In genomic region chr1:38815903-38816627, GRCh38 we compare ENCODE assay signal across 9 cellular contexts. TPM values are rescaled to one million over a fixed set of nuclear protein-coding genes. Genes with fewer than 3 reads are reported as not detected.
DNase-seq lines count a peak whose midpoint lies in the region; ATAC-seq, FAIRE-seq and TF ChIP-seq lines count a peak whose summit lies in the region.
"Had no signal": no experiment of that assay in that cellular context is flagged by ENCODE, and none has a peak within 500 bp of the region (broad histone marks: within the 10 kb centered on the region; RNA-seq: fewer than 3 reads in every experiment).

No MANE protein-coding gene starts in this region.

- peaks cover 56 to 69% of the 10 kb centered on the region in 2 donors for H3K27me3 Mint-ChIP-seq in CD4-positive, alpha-beta memory T cell
- peaks cover 99% of the 10 kb centered on the region for H3K27me3 Mint-ChIP-seq in Calu3 (ENCODE audit: unreplicated experiment)

- ATAC-seq in HG03139 (IDR thresholded peaks at IDR 0.05; ENCODE audit: unreplicated experiment), result peak; percentile 67
- ATAC-seq in stimulated activated effector memory CD8-positive, alpha-beta T cell treated with anti-CD3 and anti-CD28 coated beads, Interleukin-12 subunit alpha, Interleukin-12 subunit beta, amount 100 ng/mL, for 72 hours, result peak; percentile 53

- CTCF ChIA-PET in CD4-positive, alpha-beta memory T cell (lab: Charles Lee; ENCODE audit: partially characterized antibody), result no interaction called here
- CTCF ChIA-PET in Calu3 (lab: Charles Lee), result no interaction called here

- no peak overlapping the region for H3K27ac ChIP-seq in CD4-positive, alpha-beta memory T cell (ENCODE audit: low read depth, low read length)
- H3K27ac ChIP-seq: upper lobe of left lung had no signal

- peaks cover 41% of the 10 kb centered on the region for H3K27me3 ChIP-seq in CD4-positive, alpha-beta memory T cell (ENCODE audit: insufficient read depth, low read length)

- no peaks in the 10 kb centered on the region for H3K36me3 Mint-ChIP-seq in CD4-positive, alpha-beta memory T cell
- no peaks in the 10 kb centered on the region for H3K36me3 Mint-ChIP-seq in stimulated activated effector memory CD8-positive, alpha-beta T cell treated with anti-CD3 and anti-CD28 coated beads, Interleukin-12 subunit alpha, Interleukin-12 subunit beta, amount 100 ng/mL, for 72 hours
- H3K36me3 Mint-ChIP-seq in Calu3 (ENCODE audit: insufficient read depth, unreplicated experiment), result no peaks in the 10 kb centered on the region

- no peaks in the 10 kb centered on the region for H3K36me3 ChIP-seq in CD4-positive, alpha-beta memory T cell (ENCODE audit: insufficient read depth, low read length)
- H3K36me3 ChIP-seq: upper lobe of left lung had no signal

- DNase-seq in CD4-positive, alpha-beta memory T cell, result no peak
- DNase-seq in GM19238 (ENCODE audit: insufficient read length, low spot score) (peak; percentile 61), SW480 (ENCODE audit: low spot score) (peak; percentile 7), Calu3 (no peak), occipital lobe (lab: John Stamatoyannopoulos, UW) (no peak), RCC 7860 (ENCODE audit: low spot score) (no peak)
- DNase-seq in stimulated activated effector memory CD8-positive, alpha-beta T cell treated with anti-CD3 and anti-CD28 coated beads, Interleukin-12 subunit alpha, Interleukin-12 subunit beta, amount 100 ng/mL, for 72 hours (ENCODE audit: low spot score in 2 of 2), result no peak

- no peaks in the 10 kb centered on the region for H3K9me3 ChIP-seq in CD4-positive, alpha-beta memory T cell (ENCODE audit: control insufficient read depth in 1 of 2, low read length in 2 of 2)

- intact Hi-C loops in CD4-positive, alpha-beta memory T cell (cut with micrococcal nuclease), result loop anchor here (10.0 kb wide), 1 partner anchor 321 kb away; no protein-coding TSS in a partner anchor
- intact Hi-C loops in Calu3 (cut with micrococcal nuclease; ENCODE audit: unreplicated experiment), result loop anchor here (5.0 kb wide), 1 partner anchor 209 kb away; no protein-coding TSS in a partner anchor

- peaks cover 3 to 23% (median 6%) of the 10 kb centered on the region in 4 donors for H3K4me1 Mint-ChIP-seq in CD4-positive, alpha-beta memory T cell
- H3K4me1 Mint-ChIP-seq in stimulated activated effector memory CD8-positive, alpha-beta T cell treated with anti-CD3 and anti-CD28 coated beads, Interleukin-12 subunit alpha, Interleukin-12 subunit beta, amount 100 ng/mL, for 72 hours, result no peaks in the 10 kb centered on the region
- H3K4me1 Mint-ChIP-seq in Calu3 (ENCODE audit: low read depth, unreplicated experiment), result no peaks in the 10 kb centered on the region

- H3K4me3 ChIP-seq in CD4-positive, alpha-beta memory T cell (ENCODE audit: low read length in 2 of 2), result no peak overlapping the region
- H3K4me3 ChIP-seq: upper lobe of left lung had no signal

- H3K27ac Mint-ChIP-seq in CD4-positive, alpha-beta memory T cell, result no peak overlapping the region
- H3K27ac Mint-ChIP-seq in stimulated activated effector memory CD8-positive, alpha-beta T cell treated with anti-CD3 and anti-CD28 coated beads, Interleukin-12 subunit alpha, Interleukin-12 subunit beta, amount 100 ng/mL, for 72 hours, result no peak overlapping the region
- H3K27ac Mint-ChIP-seq in Calu3 (ENCODE audit: unreplicated experiment), result no peak overlapping the region

- peak overlapping the region in 5 of 8 donors; percentile 20 to 59 (median 33) for H3K4me3 Mint-ChIP-seq in CD4-positive, alpha-beta memory T cell
- no peak overlapping the region for H3K4me3 Mint-ChIP-seq in stimulated activated effector memory CD8-positive, alpha-beta T cell treated with anti-CD3 and anti-CD28 coated beads, Interleukin-12 subunit alpha, Interleukin-12 subunit beta, amount 100 ng/mL, for 72 hours
- H3K4me3 Mint-ChIP-seq in Calu3 (ENCODE audit: low read depth, unreplicated experiment), result no peak overlapping the region

- POLR2A ChIA-PET in CD4-positive, alpha-beta memory T cell (lab: Charles Lee; ENCODE audit: partially characterized antibody), result no interaction called here

- no TSS peak for BruUV-seq in Calu3 (replicated peaks; lab: Mats Ljungman, UMichigan)

- peaks cover 0 to 3% (median 0%) of the 10 kb centered on the region in 8 donors for H3K9me3 Mint-ChIP-seq in CD4-positive, alpha-beta memory T cell
- no peaks in the 10 kb centered on the region for H3K9me3 Mint-ChIP-seq in stimulated activated effector memory CD8-positive, alpha-beta T cell treated with anti-CD3 and anti-CD28 coated beads, Interleukin-12 subunit alpha, Interleukin-12 subunit beta, amount 100 ng/mL, for 72 hours
- H3K9me3 Mint-ChIP-seq in Calu3 (ENCODE audit: low read depth, unreplicated experiment), result no peaks in the 10 kb centered on the region

- FAIRE-seq in RCC 7860 (lab: Jason Lieb, UNC), result no peak

- TF ChIP-seq CTCF in Calu3 (IDR thresholded peaks at IDR 0.05; ENCODE audit: unreplicated experiment), result no peak

- peaks cover 19% of the 10 kb centered on the region for H3K4me1 ChIP-seq in CD4-positive, alpha-beta memory T cell (ENCODE audit: insufficient read depth, low read length)

RNA-seq across cellular contexts. Expression of gene RRAGC, which starts 43.5 kb away (rescaled TPM):
- 10 to 100 TPM; 24.5 to 25.2 TPM for total RNA-seq in CD4-positive, alpha-beta memory T cell
- polyA plus RNA-seq in CD4-positive, alpha-beta memory T cell, result 1 to 10 TPM; 8.8 to 9.0 TPM
- total RNA-seq in Calu3 (2022), result 23.7 and 25.9 TPM in 2 replicates
- total RNA-seq in occipital lobe, result 19.0 TPM

RNA-seq across cellular contexts. Expression of gene MYCBP, which starts 57.1 kb away (rescaled TPM):
- 10 to 100 TPM; 13.4 to 15.4 TPM for total RNA-seq in CD4-positive, alpha-beta memory T cell
- 10 to 100 TPM; 55.6 to 77.8 TPM for polyA plus RNA-seq in CD4-positive, alpha-beta memory T cell
- total RNA-seq in Calu3 (2022) (25.9 and 33.2 TPM in 2 replicates), occipital lobe (2.2 TPM)

Comparison
In these comparisons a context has a peak if more than half of its experiments do, and no peak if none do; other contexts are left out.
1. DNase-seq: peak in GM19238 (single experiment) and SW480 (single experiment); none in CD4-positive, alpha-beta memory T cell (0 of 5), stimulated activated effector memory CD8-positive, alpha-beta T cell treated with anti-CD3 and anti-CD28 coated beads, Interleukin-12 subunit alpha, Interleukin-12 subunit beta, amount 100 ng/mL, for 72 hours (0 of 2), Calu3 (single experiment), occipital lobe (single experiment) and RCC 7860 (single experiment).
2. H3K4me3 Mint-ChIP-seq: peak in CD4-positive, alpha-beta memory T cell (5 of 8); none in stimulated activated effector memory CD8-positive, alpha-beta T cell treated with anti-CD3 and anti-CD28 coated beads, Interleukin-12 subunit alpha, Interleukin-12 subunit beta, amount 100 ng/mL, for 72 hours (single experiment) and Calu3 (single experiment).